Comparison of ENCODE assay signal across 8 cellular contexts in the genomic region with DNA sequence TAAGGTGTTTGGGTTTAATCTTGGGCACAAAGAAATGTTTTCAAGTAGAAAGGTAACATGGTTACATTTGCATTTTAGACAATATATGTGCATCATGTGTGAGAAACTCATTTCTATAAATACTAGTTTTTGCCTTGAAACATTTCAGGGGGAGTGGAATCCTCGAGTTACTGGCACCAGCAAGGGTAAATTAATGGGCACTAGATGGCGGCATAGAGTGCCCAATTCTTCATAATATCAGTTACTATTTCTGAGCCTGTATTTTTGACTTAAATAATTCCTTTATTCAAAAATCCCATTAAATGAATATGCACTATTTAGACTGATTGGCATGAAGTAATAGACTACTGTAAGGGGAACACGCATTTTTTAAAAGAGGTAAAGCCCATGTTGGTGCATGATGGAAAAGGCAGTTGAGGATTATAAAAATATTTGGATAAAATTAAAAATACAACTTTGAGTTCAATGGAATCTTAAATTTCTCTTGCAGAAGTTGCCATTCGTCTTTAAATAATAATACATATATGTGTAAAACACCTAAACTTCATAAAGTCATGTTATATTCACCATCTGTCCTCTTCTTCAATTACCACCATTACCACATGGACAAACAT.
DNase-seq lines count a peak whose midpoint lies in the region; ATAC-seq and TF ChIP-seq lines count a peak whose summit lies in the region.

No MANE protein-coding gene starts in this region.

- H3K4me1 ChIP-seq in smooth muscle cell (ENCODE audit: low read depth), result no peaks in the 10 kb centered on the region
- H3K4me1 ChIP-seq in sigmoid colon, result peaks cover 0 to 10% (median 2%) of the 10 kb centered on the region in 4 donors

- H3K27ac ChIP-seq in smooth muscle cell (ENCODE audit: low read depth) (no peak overlapping the region), sigmoid colon (no peak overlapping the region)

- no peaks in the 10 kb centered on the region for H3K79me2 ChIP-seq in smooth muscle cell (ENCODE audit: low read depth)

- no peak for TF ChIP-seq EP300 in sigmoid colon (IDR thresholded peaks at IDR 0.05)

- TF ChIP-seq CTCF in smooth muscle cell (IDR thresholded peaks at IDR 0.05; ENCODE audit: borderline replicate concordance, insufficient read depth, poor library complexity, severe bottlenecking) (peak; percentile 69), sigmoid colon (IDR thresholded peaks at IDR 0.05) (peak in 1 of 4 experiments; percentile 43)

- H3K36me3 ChIP-seq in smooth muscle cell (ENCODE audit: low read depth) (no peaks in the 10 kb centered on the region), sigmoid colon (no peaks in the 10 kb centered on the region)

- H3F3A ChIP-seq in smooth muscle cell (ENCODE audit: low read depth), result no peaks in the 10 kb centered on the region

- H3K9me3 ChIP-seq in smooth muscle cell (replicated peaks; ENCODE audit: low read depth), result no peaks in the 10 kb centered on the region
- H3K9me3 ChIP-seq in sigmoid colon, result no peaks in the 10 kb centered on the region

- no peak for TF ChIP-seq POLR2A in sigmoid colon (IDR thresholded peaks at IDR 0.05)

- no peak overlapping the region for H3K4me2 ChIP-seq in smooth muscle cell

- intact Hi-C loops in sigmoid colon (cut with DNase I), result loop anchor here (5.0 kb wide), 1 partner anchor 52 kb away; no protein-coding TSS in a partner anchor

- ATAC-seq in GM19452 (IDR thresholded peaks at IDR 0.05; ENCODE audit: unreplicated experiment) (peak; percentile 64), HG03135 (IDR thresholded peaks at IDR 0.05; ENCODE audit: unreplicated experiment) (no peak)

- H4K20me1 ChIP-seq in smooth muscle cell (ENCODE audit: low read depth), result no peaks in the 10 kb centered on the region

- H3K27me3 ChIP-seq in smooth muscle cell (ENCODE audit: low read depth) (no peaks in the 10 kb centered on the region), sigmoid colon (no peaks in the 10 kb centered on the region)

- no peak overlapping the region for H2AFZ ChIP-seq in smooth muscle cell (ENCODE audit: low read depth)

- H3K4me3 ChIP-seq in smooth muscle cell, result no peak overlapping the region
- no peak overlapping the region for H3K4me3 ChIP-seq in sigmoid colon

- DNase-seq in COLO668 (lab: John Stamatoyannopoulos, UW; ENCODE audit: unreplicated experiment) (peak; percentile 2), NCI-H2107 treated with DMSO at 0.1 percent for 48 hours (lab: John Stamatoyannopoulos, UW; ENCODE audit: unreplicated experiment) (peak; percentile 20), activated T-cell treated with anti-CD3 and anti-CD28 coated beads for 24 hours (ENCODE audit: low read depth) (peak; percentile 11), glomerular endothelial cell (ENCODE audit: extremely low read depth, low read depth, low spot score) (peak; percentile 29), smooth muscle cell (lab: John Stamatoyannopoulos, UW; ENCODE audit: unreplicated experiment) (no peak), sigmoid colon (no peak)

- 12% methylated on average over 4 of the region's 4 CpGs for WGBS in smooth muscle cell (ENCODE audit: low lambda C conversion rate)
- 36 to 43% methylated on average over 4 of the region's 4 CpGs for WGBS in sigmoid colon, 2 donors

- no peak overlapping the region for H3K9ac ChIP-seq in smooth muscle cell (ENCODE audit: low read depth)

Comparison
In these comparisons a context has a peak if more than half of its experiments do, and no peak if none do; other contexts are left out.
1. DNase-seq: peak in COLO668 (single experiment), NCI-H2107 treated with DMSO at 0.1 percent for 48 hours (single experiment), activated T-cell treated with anti-CD3 and anti-CD28 coated beads for 24 hours (single experiment) and glomerular endothelial cell (single experiment); none in smooth muscle cell (single experiment) and sigmoid colon (single experiment).